ENCODE assay signal across 27 cellular contexts in the genomic region with DNA sequence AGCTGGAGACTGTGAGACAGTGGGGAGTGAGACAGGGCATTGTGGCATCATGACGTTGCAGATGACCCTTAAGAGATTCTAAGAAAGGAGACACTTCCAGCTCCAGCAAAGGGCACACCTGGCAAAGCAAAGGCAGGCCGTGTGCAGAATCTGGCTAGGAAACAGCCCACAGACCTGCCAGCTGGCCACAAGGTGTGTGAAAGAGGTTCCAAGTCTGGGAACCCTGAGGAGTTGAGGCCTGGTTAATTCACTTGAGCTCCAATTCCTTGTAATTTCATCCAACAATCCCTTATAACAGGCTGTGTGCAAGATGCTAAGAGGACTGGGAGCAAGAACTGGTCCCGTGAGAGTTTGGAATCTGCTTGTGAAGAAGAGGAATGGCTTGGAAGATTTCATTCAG.
"Had no signal": no experiment of that assay in that cellular context is flagged by ENCODE, and none has a peak within 500 bp of the region (broad histone marks: within the 10 kb centered on the region; RNA-seq: fewer than 3 reads in every experiment).

No MANE protein-coding gene starts in this region.

- H3K4me1 ChIP-seq: colonic mucosa, esophagus squamous epithelium, gastrocnemius medialis, heart right ventricle, left lung, lower lobe of right lung had no signal

- H3K27ac ChIP-seq: colonic mucosa, epithelial cell of prostate, esophagus squamous epithelium, gastrocnemius medialis, heart right ventricle, left lung, lower lobe of right lung had no signal

- H3K4me1 Mint-ChIP-seq: mesothelial cell of epicardium, naive B cell had no signal

- H3K4me3 Mint-ChIP-seq: dendritic cell treated with granulocyte-macrophage colony-stimulating factor and Interleukin-4, amounts not matched to agents 40 ng/mL and 50 ng/mL, for 4 days; effector memory CD8-positive, alpha-beta T cell; endodermal cell; mesothelial cell of epicardium; naive B cell had no signal

- H3K27ac Mint-ChIP-seq: dendritic cell treated with granulocyte-macrophage colony-stimulating factor and Interleukin-4, amounts not matched to agents 40 ng/mL and 50 ng/mL, for 4 days; effector memory CD8-positive, alpha-beta T cell; endodermal cell; mesothelial cell of epicardium had no signal

- H3K36me3 Mint-ChIP-seq: mesothelial cell of epicardium, naive B cell had no signal

- H3K27me3 ChIP-seq: colonic mucosa, esophagus squamous epithelium, gastrocnemius medialis, left lung had no signal

- FAIRE-seq: endometrium, islet of Langerhans, keratinocyte had no signal

- H3K36me3 ChIP-seq: colonic mucosa, esophagus squamous epithelium, gastrocnemius medialis, heart right ventricle, left lung, lower lobe of right lung had no signal

- DNase-seq: colonic mucosa; cortex of kidney; effector CD8-positive, alpha-beta T cell; effector memory CD8-positive, alpha-beta T cell; endodermal cell; erythroblast; esophagus squamous epithelium; foreskin fibroblast; foreskin melanocyte; gastrocnemius medialis; glutamatergic neuron; head of caudate nucleus; heart right ventricle; hippocampal formation; left cardiac atrium; left lung; left ventricle myocardium superior; lower lobe of right lung; mesenchymal stem cell; mucosa of descending colon; naive B cell had no signal

- H3K4me3 ChIP-seq: colonic mucosa, esophagus squamous epithelium, gastrocnemius medialis, heart right ventricle, left lung, lower lobe of right lung, mucosa of descending colon had no signal

- H3K9me3 Mint-ChIP-seq: dendritic cell treated with granulocyte-macrophage colony-stimulating factor and Interleukin-4, amounts not matched to agents 40 ng/mL and 50 ng/mL, for 4 days; effector memory CD8-positive, alpha-beta T cell had no signal

- H3K9me3 ChIP-seq: colonic mucosa, esophagus squamous epithelium, gastrocnemius medialis, heart right ventricle, left lung, lower lobe of right lung, mucosa of descending colon had no signal
